Comparison of ENCODE assay signal across 1 cellular context in genomic region chr3:126114406-126115386, GRCh38.
TF ChIP-seq lines count a peak whose summit lies in the region.

No MANE protein-coding gene starts in this region.

TF ChIP-seq in IMR-90, 13 proteins besides CTCF, POLR2A, EP300 and RAD21:
- TF ChIP-seq SMC3 (IDR thresholded peaks at IDR 0.05; ENCODE audit: low read depth, low read length) (no peak), MXI1 (IDR thresholded peaks at IDR 0.05; ENCODE audit: borderline replicate concordance, low read depth, low read length) (no peak), USF2 (IDR thresholded peaks at IDR 0.05; ENCODE audit: low read depth, low read length) (no peak), ELK1 (IDR thresholded peaks at IDR 0.05; ENCODE audit: borderline replicate concordance, low read depth, low read length) (no peak), MAFK (IDR thresholded peaks at IDR 0.05; ENCODE audit: low read depth, low read length) (no peak), CEBPB (IDR thresholded peaks at IDR 0.05; ENCODE audit: low read depth, low read length) (no peak), BHLHE40 (IDR thresholded peaks at IDR 0.05; ENCODE audit: low read depth, low read length) (no peak), CHD1 (IDR thresholded peaks at IDR 0.05; ENCODE audit: low read depth, low read length) (no peak), MAZ (IDR thresholded peaks at IDR 0.05; ENCODE audit: borderline replicate concordance, low read depth, low read length) (no peak), NFE2L2 (IDR thresholded peaks at IDR 0.05; ENCODE audit: low read depth, low read length) (no peak), RCOR1 (IDR thresholded peaks at IDR 0.05; ENCODE audit: insufficient replicate concordance, low read length) (no peak), RFX5 (IDR thresholded peaks at IDR 0.05; ENCODE audit: low read depth, low read length) (no peak), FOS (IDR thresholded peaks at IDR 0.05; ENCODE audit: low read depth, low read length) (no peak)
